8 cellular contexts compared by ENCODE assay signal in genomic region chr17:39636927-39637736, GRCh38. TPM values are rescaled to one million over a fixed set of nuclear protein-coding genes. Genes with fewer than 3 reads are reported as not detected.
DNase-seq lines count a peak whose midpoint lies in the region; ATAC-seq and TF ChIP-seq lines count a peak whose summit lies in the region.

Gene STARD3 (plus strand): TSS chr17:39637144. CDS start chr17:39653532, 16,388 bp downstream.

- H3K4me3 ChIP-seq in psoas muscle = peak within 1 kb of the TSS; percentile 96

- WGBS in psoas muscle, 3 donors = 0 to 1% (median 1%) methylated on average over 55 to 69 of the region's 69 CpGs

- peak; percentile 76 for TF ChIP-seq POLR2A in GM10847 (IDR thresholded peaks at IDR 0.05; ENCODE audit: extremely low read depth, insufficient read length)

- TF ChIP-seq CTCF in psoas muscle (IDR thresholded peaks at IDR 0.05) = no peak

- DNase-seq in NCI-H1436 treated with DMSO at 0.1 percent for 48 hours (lab: John Stamatoyannopoulos, UW) = peak; percentile 21
- DNase-seq in T-helper 2 cell = peak; percentile 82 to 94 (median 88)
- peak; percentile 29 to 94 (median 80) for DNase-seq in amygdala (lab: John Stamatoyannopoulos, UW)
- peak; percentile 96 for DNase-seq in left ventricle myocardium superior
- DNase-seq in psoas muscle = peak; percentile 93 to 96
- DNase-seq in ureter (ENCODE audit: low spot score) = peak; percentile 94

- H3K36me3 ChIP-seq in psoas muscle (ENCODE audit: insufficient read depth in 1 of 2, low read depth in 1 of 2) = no peaks in the 10 kb centered on the region

- H3K27me3 ChIP-seq in psoas muscle (ENCODE audit: insufficient read depth in 3 of 3, low read length in 2 of 3) = peaks cover 0 to 2% (median 0%) of the 10 kb centered on the region in 3 donors

- H3K9me3 ChIP-seq in psoas muscle = no peaks in the 10 kb centered on the region

- H3K4me1 ChIP-seq in psoas muscle = peaks cover 44% of the 10 kb centered on the region

- H3K27ac ChIP-seq in psoas muscle = peak within 1 kb of the TSS; percentile 97

- ATAC-seq in HG02623 (IDR thresholded peaks at IDR 0.05; ENCODE audit: unreplicated experiment) (peak; percentile 88), left ventricle myocardium superior (peak; percentile 97), psoas muscle (peak; percentile 95 to 98 (median 96))

- intact Hi-C loops in left ventricle myocardium superior (cut with micrococcal nuclease) = no loop called here
- intact Hi-C loops in psoas muscle (cut with DNase I) = loop anchor here in 1 of 2 donors (5.0 kb wide), 1 partner anchor 35 kb away; no protein-coding TSS in a partner anchor

RNA-seq across cellular contexts. Expression of gene STARD3, which starts in this region (rescaled TPM):
- total RNA-seq in left ventricle myocardium superior = 18.7 TPM
- total RNA-seq in psoas muscle = 10 to 100 TPM; 22.5 to 32.6 (median 26.1) TPM
- polyA plus RNA-seq in psoas muscle = 10 to 100 TPM; 33.0 to 62.8 (median 47.9) TPM
- 64.4 TPM for total RNA-seq in ureter

Comparison
In these comparisons a context has a peak if more than half of its experiments do, and no peak if none do; other contexts are left out.
1. Peak in every context shown above with its lines: DNase-seq, ATAC-seq, H3K4me3 ChIP-seq and H3K27ac ChIP-seq.
2. DNase-seq: peak in every context shown above with its lines; median percentile 96 in left ventricle myocardium superior; 94 in psoas muscle; 94 in ureter; 88 in T-helper 2 cell; 80 in amygdala; 21 in NCI-H1436 treated with DMSO at 0.1 percent for 48 hours.